13 cellular contexts compared by ENCODE assay signal in genomic region chr15:57224664-57225063, GRCh38.
DNase-seq lines count a peak whose midpoint lies in the region; ATAC-seq and FAIRE-seq lines count a peak whose summit lies in the region.
"Had no signal": no experiment of that assay in that cellular context is flagged by ENCODE, and none has a peak within 500 bp of the region (broad histone marks: within the 10 kb centered on the region; RNA-seq: fewer than 3 reads in every experiment).

No MANE protein-coding gene starts in this region.

- FAIRE-seq in GM19239 (lab: Jason Lieb, UNC), result peak; percentile 53

- DNase-seq in GM19239 (ENCODE audit: insufficient read length, low spot score) (no peak), NCI-H69 (lab: John Stamatoyannopoulos, UW) (peak; percentile 59), dedifferentiated amniotic fluid mesenchymal stem cell (ENCODE audit: extremely low spot score) (peak; percentile 24), renal cortical epithelial cell (ENCODE audit: low read depth) (peak; percentile 49), SKM-1 (lab: John Stamatoyannopoulos, UW; ENCODE audit: unreplicated experiment) (no peak), T-helper 1 cell (no peak)
- DNase-seq: activated CD8-positive, alpha-beta T cell treated with anti-CD3 and anti-CD28 coated beads for 36 hours; activated effector memory CD4-positive, alpha-beta T cell treated with anti-CD3 and anti-CD28 coated beads, Interleukin-2, amount 50 U/mL, for 16 hours; COR-L47; MM.1S; NCI-H2171; substantia nigra had no signal

- no peak for ATAC-seq in GM18867 (IDR thresholded peaks at IDR 0.05; ENCODE audit: unreplicated experiment)
- ATAC-seq: activated CD8-positive, alpha-beta T cell treated with anti-CD3 and anti-CD28 coated beads for 36 hours had no signal

Comparison
In these comparisons a context has a peak if more than half of its experiments do, and no peak if none do; other contexts are left out.
1. DNase-seq: peak in NCI-H69 (single experiment), dedifferentiated amniotic fluid mesenchymal stem cell (single experiment) and renal cortical epithelial cell (single experiment); none in GM19239 (single experiment), SKM-1 (single experiment) and T-helper 1 cell (0 of 5).